Comparison of ENCODE assay signal across 9 cellular contexts in genomic region chr22:42960146-42960509, GRCh38. TPM values are rescaled to one million over a fixed set of nuclear protein-coding genes. Genes with fewer than 3 reads are reported as not detected.
DNase-seq lines count a peak whose midpoint lies in the region; ATAC-seq, FAIRE-seq and TF ChIP-seq lines count a peak whose summit lies in the region.
"Had no signal": no experiment of that assay in that cellular context is flagged by ENCODE, and none has a peak within 500 bp of the region (broad histone marks: within the 10 kb centered on the region; RNA-seq: fewer than 3 reads in every experiment).

No MANE protein-coding gene starts in this region.

- no peaks in the 10 kb centered on the region for H3K36me3 Mint-ChIP-seq in activated T-helper 2 cell treated with anti-CD3 and anti-CD28 coated beads, Interferon-gamma antibody, Interleukin-2, Interleukin-4, amounts not matched to agents 10 μg/mL and 5 μg/mL and 100 μg/mL, durations not matched to agents 14 hours and 24 hours and 36 hours (ENCODE audit: low read depth)
- H3K36me3 Mint-ChIP-seq in immature natural killer cell: no peaks in the 10 kb centered on the region

- peak overlapping the region; percentile 31 for H3K4me3 Mint-ChIP-seq in activated T-helper 2 cell treated with anti-CD3 and anti-CD28 coated beads, Interferon-gamma antibody, Interleukin-2, Interleukin-4, amounts not matched to agents 10 μg/mL and 5 μg/mL and 100 μg/mL, durations not matched to agents 14 hours and 24 hours and 36 hours (ENCODE audit: low read depth)
- no peak overlapping the region for H3K4me3 Mint-ChIP-seq in immature natural killer cell

- intact Hi-C loops in activated T-helper 2 cell treated with anti-CD3 and anti-CD28 coated beads, Interferon-gamma antibody, Interleukin-2, Interleukin-4, amounts not matched to agents 10 μg/mL and 5 μg/mL and 100 μg/mL, durations not matched to agents 14 hours and 24 hours and 36 hours (cut with micrococcal nuclease): no loop called here
- intact Hi-C loops in testis (cut with DNase I; ENCODE audit: low total_unique reads): no loop called here

- peaks cover 59% of the 10 kb centered on the region for H3K4me1 Mint-ChIP-seq in activated T-helper 2 cell treated with anti-CD3 and anti-CD28 coated beads, Interferon-gamma antibody, Interleukin-2, Interleukin-4, amounts not matched to agents 10 μg/mL and 5 μg/mL and 100 μg/mL, durations not matched to agents 14 hours and 24 hours and 36 hours (ENCODE audit: low read depth)
- H3K4me1 Mint-ChIP-seq in immature natural killer cell: peaks cover 38 to 66% of the 10 kb centered on the region in 2 donors

- no peak for ATAC-seq in GM19035 (IDR thresholded peaks at IDR 0.05; ENCODE audit: unreplicated experiment)

- no peaks in the 10 kb centered on the region for H3K9me3 Mint-ChIP-seq in activated T-helper 2 cell treated with anti-CD3 and anti-CD28 coated beads, Interferon-gamma antibody, Interleukin-2, Interleukin-4, amounts not matched to agents 10 μg/mL and 5 μg/mL and 100 μg/mL, durations not matched to agents 14 hours and 24 hours and 36 hours
- H3K9me3 Mint-ChIP-seq in immature natural killer cell: no peaks in the 10 kb centered on the region

- H3K27me3 Mint-ChIP-seq in activated T-helper 2 cell treated with anti-CD3 and anti-CD28 coated beads, Interferon-gamma antibody, Interleukin-2, Interleukin-4, amounts not matched to agents 10 μg/mL and 5 μg/mL and 100 μg/mL, durations not matched to agents 14 hours and 24 hours and 36 hours (ENCODE audit: low read depth): no peaks in the 10 kb centered on the region
- peaks cover 0 to 4% (median 3%) of the 10 kb centered on the region in 3 donors for H3K27me3 Mint-ChIP-seq in immature natural killer cell (ENCODE audit: low read depth in 3 of 3)

- peaks cover 62% of the 10 kb centered on the region for H3K4me1 ChIP-seq in HUES64 (ENCODE audit: insufficient read depth, low read length)
- peaks cover 8 to 23% of the 10 kb centered on the region in 2 donors for H3K4me1 ChIP-seq in small intestine (ENCODE audit: control insufficient read depth in 2 of 2, insufficient read depth in 1 of 2, low read depth in 1 of 2, low read length in 1 of 2)
- H3K4me1 ChIP-seq in testis: peaks cover 24% of the 10 kb centered on the region

- no peak for TF ChIP-seq POLR2A in testis (IDR thresholded peaks at IDR 0.05)

- no peak overlapping the region for H3K4me3 ChIP-seq in HUES64 (ENCODE audit: low read length)
- H3K4me3 ChIP-seq in small intestine (ENCODE audit: low read depth in 1 of 2, low read length in 2 of 2): no peak overlapping the region
- H3K4me3 ChIP-seq in testis: no peak overlapping the region

- no peak for FAIRE-seq in small intestine (lab: Jason Lieb, UNC)

- no peak for DNase-seq in activated T-helper 2 cell treated with anti-CD3 and anti-CD28 coated beads, Interferon-gamma antibody, Interleukin-2, Interleukin-4, amounts not matched to agents 10 μg/mL and 5 μg/mL and 100 μg/mL, durations not matched to agents 14 hours and 24 hours and 36 hours (ENCODE audit: low spot score)
- DNase-seq in immature natural killer cell (no peak), small intestine (no peak), activated T-cell treated with anti-CD3 and anti-CD28 coated beads for 4 hours (no peak), testis (no peak)
- DNase-seq in activated CD4-positive, CD25-positive, alpha-beta regulatory T cell (lab: John Stamatoyannopoulos, UW): no peak
- DNase-seq: activated CD8-positive, alpha-beta memory T cell treated with anti-CD3 and anti-CD28 coated beads for 24 hours had no signal

- 63% methylated on average over 3 of the region's 3 CpGs for WGBS in HUES64
- 31 to 57% (median 41%) methylated on average over 3 of the region's 3 CpGs for WGBS in small intestine, 3 donors
- WGBS in testis, 2 donors: 18 to 28% methylated on average over 3 of the region's 3 CpGs

- no peaks in the 10 kb centered on the region for H3K27me3 ChIP-seq in HUES64 (ENCODE audit: insufficient read depth, low read length)
- H3K27me3 ChIP-seq in small intestine (ENCODE audit: control insufficient read depth in 2 of 2, insufficient read depth in 2 of 2, low read length in 2 of 2): no peaks in the 10 kb centered on the region
- H3K27me3 ChIP-seq in testis: no peaks in the 10 kb centered on the region

- peak overlapping the region; percentile 25 for H3K27ac ChIP-seq in HUES64 (ENCODE audit: low read depth, low read length)
- H3K27ac ChIP-seq in small intestine (ENCODE audit: low read depth in 1 of 2, low read length in 1 of 2): peak overlapping the region; percentile 43 to 76
- no peak overlapping the region for H3K27ac ChIP-seq in testis

- TF ChIP-seq CTCF in testis (IDR thresholded peaks at IDR 0.05): no peak

- H3K9ac ChIP-seq in HUES64 (ENCODE audit: low read depth, low read length): peak overlapping the region; percentile 27

- H3K36me3 ChIP-seq in HUES64 (ENCODE audit: insufficient read depth, low read length) (no peaks in the 10 kb centered on the region), small intestine (ENCODE audit: control insufficient read depth in 2 of 2, insufficient read depth in 2 of 2, low read length in 2 of 2) (no peaks in the 10 kb centered on the region), testis (ENCODE audit: low read depth, missing control alignments) (no peaks in the 10 kb centered on the region)

- H3K9me3 ChIP-seq in HUES64 (ENCODE audit: insufficient read depth, low read depth, low read length) (0 out of 2 replicates have a peak, but pooled peaks cover 6% of the 10 kb centered on the region), small intestine (ENCODE audit: control insufficient read depth, low read depth) (no peaks in the 10 kb centered on the region), testis (no peaks in the 10 kb centered on the region)

- H3K27ac Mint-ChIP-seq in activated T-helper 2 cell treated with anti-CD3 and anti-CD28 coated beads, Interferon-gamma antibody, Interleukin-2, Interleukin-4, amounts not matched to agents 10 μg/mL and 5 μg/mL and 100 μg/mL, durations not matched to agents 14 hours and 24 hours and 36 hours: peak overlapping the region; percentile 21
- H3K27ac Mint-ChIP-seq in immature natural killer cell: peak overlapping the region in 4 of 6 donors; percentile 4 to 53 (median 31)

RNA-seq across cellular contexts. Expression of gene PACSIN2, which starts 54.8 kb away (rescaled TPM):
- 47.2 TPM for polyA plus RNA-seq in HUES64 (2013, experiment 1 of 2)
- 46.5 TPM for polyA plus RNA-seq in HUES64 (2013, experiment 2 of 2)
- total RNA-seq in activated T-helper 2 cell treated with anti-CD3 and anti-CD28 coated beads, Interferon-gamma antibody, Interleukin-2, Interleukin-4, amounts not matched to agents 10 μg/mL and 5 μg/mL and 100 μg/mL, durations not matched to agents 14 hours and 24 hours and 36 hours: 30.8 and 32.5 TPM in 2 replicates
- 10 to 100 TPM; 18.4 to 31.6 (median 23.0) TPM for polyA plus RNA-seq in immature natural killer cell
- 10 to 100 TPM; 28.9 to 53.3 (median 37.8) TPM for polyA plus RNA-seq in small intestine
- 10 to 100 TPM; 43.6 to 45.6 TPM for total RNA-seq in testis
- 43.5 TPM for polyA plus RNA-seq in testis (ENCODE audit: insufficient read depth, low read depth, low replicate concordance)

Comparison
In these comparisons a context has a peak if more than half of its experiments do, and no peak if none do; other contexts are left out.
1. H3K27ac ChIP-seq: peak in HUES64 (single experiment) and small intestine (2 of 2); none in testis (0 of 2).